Comparison of ENCODE assay signal across 21 cellular contexts in genomic region chr3:43810797-43811196, GRCh38.
"Had no signal": no experiment of that assay in that cellular context is flagged by ENCODE, and none has a peak within 500 bp of the region (broad histone marks: within the 10 kb centered on the region; RNA-seq: fewer than 3 reads in every experiment).

No MANE protein-coding gene starts in this region.

- ATAC-seq: HepG2 had no signal

- DNase-seq: IMR-90; Karpas-422; KG1; MG63; NCI-H1092 treated with DMSO at 0.1 percent for 48 hours; NCI-H1436; NCI-H187; NCI-H2081; NCI-H2107; NCI-H2227 treated with DMSO at 0.1 percent for 48 hours; NCI-H524; NCI-H526 treated with DMSO at 0.1 percent for 48 hours; NCI-H748 treated with DMSO at 0.1 percent for 48 hours; NK-92 treated with Interleukin-12 subunit alpha and Interleukin-12 subunit beta, amount 100 ng/mL, for 24 hours; PC-9; Peyer's patch; Right ventricle myocardium superior; SIG-M5 had no signal

- H3K27ac ChIP-seq: PC-9, Peyer's patch, SJSA1, SK-N-MC had no signal

- H3K4me1 ChIP-seq: Peyer's patch, SJSA1 had no signal

- H3K4me3 ChIP-seq: MG63, PC-9, Peyer's patch, SJSA1, SK-N-MC had no signal

- H3K27me3 ChIP-seq: MG63, Peyer's patch, SJSA1 had no signal

- H3K36me3 ChIP-seq: MG63, Peyer's patch, SJSA1 had no signal

- FAIRE-seq: HepG2 had no signal
